In the genomic region with DNA sequence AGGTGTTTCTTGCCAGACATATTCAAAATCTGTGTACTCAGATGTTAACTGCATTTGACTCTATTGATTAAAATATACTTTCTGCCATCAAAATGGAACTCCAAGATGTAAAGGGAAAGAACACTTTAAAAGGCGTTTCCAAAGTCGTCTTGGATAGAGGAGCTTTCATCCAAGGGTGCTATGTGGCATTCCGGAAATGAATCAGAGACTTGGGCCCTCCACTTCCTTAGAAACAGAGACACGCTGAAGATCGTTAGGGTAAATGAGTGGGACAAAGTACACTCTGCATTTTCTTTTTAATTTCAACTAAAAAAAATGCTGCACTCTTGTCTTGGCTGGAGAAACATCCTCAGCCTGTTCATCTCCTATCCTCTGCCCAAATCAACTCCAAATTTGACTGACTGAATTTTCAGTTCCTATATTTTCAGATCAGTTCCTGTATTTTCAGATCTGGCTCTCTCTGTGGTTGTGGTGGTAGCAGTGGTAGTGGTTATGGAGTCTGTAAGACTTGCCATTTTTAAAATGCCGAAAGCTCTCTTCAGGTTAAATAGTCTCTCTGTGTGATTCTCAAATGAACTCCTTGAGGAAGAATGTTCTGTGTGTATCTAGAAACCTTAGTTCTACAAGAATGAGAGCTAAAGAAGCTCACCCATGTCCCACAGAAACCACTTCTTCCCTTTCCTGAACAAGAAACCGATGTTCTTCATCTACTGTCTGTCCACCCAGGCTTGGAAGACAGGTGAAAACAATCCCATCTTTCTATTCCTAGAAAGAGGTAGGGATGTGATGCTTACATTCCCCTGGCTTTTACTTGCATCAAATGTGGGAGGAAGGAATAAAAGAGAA, we compare ENCODE assay signal across 8 cellular contexts.
DNase-seq lines count a peak whose midpoint lies in the region; ATAC-seq and TF ChIP-seq lines count a peak whose summit lies in the region.
"Had no signal": no experiment of that assay in that cellular context is flagged by ENCODE, and none has a peak within 500 bp of the region (broad histone marks: within the 10 kb centered on the region; RNA-seq: fewer than 3 reads in every experiment).

No MANE protein-coding gene starts in this region.

- 72 to 82% (median 80%) methylated on average over 7 of the region's 7 CpGs for WGBS in heart left ventricle, 4 donors

- H3K27ac ChIP-seq in upper lobe of right lung (no peak overlapping the region), heart left ventricle (no peak overlapping the region)

- intact Hi-C loops in upper lobe of right lung (cut with DNase I): no loop called here
- intact Hi-C loops in heart left ventricle (cut with DNase I): no loop called here

- H3K4me1 ChIP-seq in upper lobe of right lung (peaks cover 4% of the 10 kb centered on the region), heart left ventricle (peaks cover 0 to 7% (median 0%) of the 10 kb centered on the region in 12 donors)

- peak; percentile 64 for ATAC-seq in GM19328 (IDR thresholded peaks at IDR 0.05; ENCODE audit: unreplicated experiment)
- ATAC-seq in HG02981 (IDR thresholded peaks at IDR 0.05; ENCODE audit: unreplicated experiment): peak; percentile 70
- peak; percentile 69 for ATAC-seq in upper lobe of right lung
- no peak for ATAC-seq in heart left ventricle

- H3K36me3 ChIP-seq in upper lobe of right lung: no peaks in the 10 kb centered on the region
- no peaks in the 10 kb centered on the region for H3K36me3 ChIP-seq in heart left ventricle

- H3K27me3 ChIP-seq in upper lobe of right lung: no peaks in the 10 kb centered on the region
- H3K27me3 ChIP-seq in heart left ventricle: no peaks in the 10 kb centered on the region

- DNase-seq in NOMO-1 treated with dmso at 0.1 percent for 144 hours (lab: John Stamatoyannopoulos, UW; ENCODE audit: unreplicated experiment): peak; percentile 65
- DNase-seq in upper lobe of right lung: no peak
- DNase-seq in 8988T: no peak
- DNase-seq in heart left ventricle: no peak
- no peak for DNase-seq in D341Med (ENCODE audit: low spot score)
- DNase-seq: kidney had no signal

- TF ChIP-seq POLR2A in heart left ventricle (IDR thresholded peaks at IDR 0.05): no peak

- H3K9me3 ChIP-seq in upper lobe of right lung (no peaks in the 10 kb centered on the region), heart left ventricle (no peaks in the 10 kb centered on the region)

- no peak for TF ChIP-seq CTCF in upper lobe of right lung (IDR thresholded peaks at IDR 0.05)
- no peak for TF ChIP-seq CTCF in heart left ventricle (IDR thresholded peaks at IDR 0.05)

- H3K4me3 ChIP-seq in upper lobe of right lung (no peak overlapping the region), heart left ventricle (no peak overlapping the region)

Comparison
In these comparisons a context has a peak if more than half of its experiments do, and no peak if none do; other contexts are left out.
1. ATAC-seq: peak in GM19328 (single experiment), HG02981 (single experiment) and upper lobe of right lung (single experiment); none in heart left ventricle (0 of 4).